ENCODE assay signal across 21 cellular contexts in the genomic region with DNA sequence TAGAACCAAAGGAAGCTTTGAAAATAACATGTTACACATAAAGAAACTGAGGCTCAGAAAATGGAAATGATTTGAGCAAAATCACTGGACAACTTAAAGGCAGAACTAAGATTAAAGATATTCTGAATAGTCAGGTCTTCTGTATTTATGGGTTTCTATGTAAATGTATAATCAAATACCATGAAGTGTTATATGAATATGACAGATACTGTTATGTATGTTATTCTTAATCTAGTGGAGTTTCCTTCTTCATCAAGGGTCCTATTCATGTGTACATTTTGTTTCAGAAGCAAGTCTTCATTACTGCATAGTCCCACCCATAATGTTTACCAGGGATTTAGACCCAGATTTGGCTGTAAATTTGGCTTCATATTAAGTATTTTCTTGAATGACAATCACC.
DNase-seq lines count a peak whose midpoint lies in the region; ATAC-seq and TF ChIP-seq lines count a peak whose summit lies in the region.
"Had no signal": no experiment of that assay in that cellular context is flagged by ENCODE, and none has a peak within 500 bp of the region (broad histone marks: within the 10 kb centered on the region; RNA-seq: fewer than 3 reads in every experiment).

No MANE protein-coding gene starts in this region.

- peaks cover 93% of the 10 kb centered on the region for H3K4me1 ChIP-seq in OCI-LY1 (ENCODE audit: insufficient read depth, low read length, severe bottlenecking)
- H3K4me1 ChIP-seq: BE2C, Caco-2 had no signal

- H3K4me3 Mint-ChIP-seq in activated T-cell treated with anti-CD3 and anti-CD28 coated beads, Interleukin-2, amount 50 U/mL, for 4 hours = no peak overlapping the region
- H3K4me3 Mint-ChIP-seq in activated naive CD8-positive, alpha-beta T cell treated with anti-CD3 and anti-CD28 coated beads, Interleukin-2, amount 50 U/mL, for 24 hours = no peak overlapping the region
- no peak overlapping the region for H3K4me3 Mint-ChIP-seq in naive thymus-derived CD8-positive, alpha-beta T cell
- H3K4me3 Mint-ChIP-seq: CD4-positive, alpha-beta T cell had no signal

- H3K27me3 ChIP-seq in OCI-LY1 (ENCODE audit: insufficient read depth, low read length) = no peaks in the 10 kb centered on the region

- TF ChIP-seq CTCF in OCI-LY1 (IDR thresholded peaks at IDR 0.05; ENCODE audit: low read length) = no peak

- POLR2A ChIA-PET in naive thymus-derived CD8-positive, alpha-beta T cell (lab: Charles Lee) = no interaction called here

- no peaks in the 10 kb centered on the region for H3K27me3 Mint-ChIP-seq in activated T-cell treated with anti-CD3 and anti-CD28 coated beads, Interleukin-2, amount 50 U/mL, for 4 hours (ENCODE audit: low read depth)
- no peaks in the 10 kb centered on the region for H3K27me3 Mint-ChIP-seq in activated naive CD8-positive, alpha-beta T cell treated with anti-CD3 and anti-CD28 coated beads, Interleukin-2, amount 50 U/mL, for 24 hours
- no peaks in the 10 kb centered on the region for H3K27me3 Mint-ChIP-seq in naive thymus-derived CD8-positive, alpha-beta T cell
- H3K27me3 Mint-ChIP-seq: CD4-positive, alpha-beta T cell had no signal

- H3K27ac ChIP-seq in OCI-LY1 (ENCODE audit: low read depth, low read length, poor library complexity, severe bottlenecking) = peak overlapping the region; percentile 90
- H3K27ac ChIP-seq: KMS-11 had no signal

- H3K9me3 ChIP-seq in OCI-LY1 (ENCODE audit: low read length) = no peaks in the 10 kb centered on the region
- H3K9me3 ChIP-seq: BE2C, Caco-2 had no signal

- peak; percentile 52 for ATAC-seq in activated T-cell treated with anti-CD3 and anti-CD28 coated beads, Interleukin-2, amount 50 U/mL, for 4 hours
- peak; percentile 3 for ATAC-seq in activated naive CD8-positive, alpha-beta T cell treated with anti-CD3 and anti-CD28 coated beads, Interleukin-2, amount 50 U/mL, for 24 hours
- peak; percentile 19 for ATAC-seq in stimulated activated naive CD8-positive, alpha-beta T cell treated with anti-CD3 and anti-CD28 coated beads, Interleukin-15, Interleukin-2, amounts not matched to agents 100 U/mL and 50 U/mL, for 24 hours
- ATAC-seq in GM18505 (IDR thresholded peaks at IDR 0.05; ENCODE audit: unreplicated experiment) = no peak
- ATAC-seq in GM18909 (IDR thresholded peaks at IDR 0.05; ENCODE audit: poor library complexity, unreplicated experiment) = no peak
- no peak for ATAC-seq in naive thymus-derived CD8-positive, alpha-beta T cell
- ATAC-seq: HCT116, Panc1 had no signal

- no peaks in the 10 kb centered on the region for H3K9me2 ChIP-seq in OCI-LY1 (ENCODE audit: low read depth, low read length)

- no peaks in the 10 kb centered on the region; the same call in 1 of the 2 replicates for H3K36me3 ChIP-seq in OCI-LY1 (ENCODE audit: insufficient read depth, low read length)
- H3K36me3 ChIP-seq: BE2C had no signal

- peak overlapping the region; percentile 63 for H3K27ac Mint-ChIP-seq in activated naive CD8-positive, alpha-beta T cell treated with anti-CD3 and anti-CD28 coated beads, Interleukin-2, amount 50 U/mL, for 24 hours
- H3K27ac Mint-ChIP-seq in naive thymus-derived CD8-positive, alpha-beta T cell = peak overlapping the region in 1 of 10 donors; percentile 1
- H3K27ac Mint-ChIP-seq: CD4-positive, alpha-beta T cell had no signal

- no peak overlapping the region for H3K4me2 ChIP-seq in OCI-LY1 (ENCODE audit: low read length)
- H3K4me2 ChIP-seq: KMS-11 had no signal

- no peaks in the 10 kb centered on the region for H3K79me2 ChIP-seq in OCI-LY1 (ENCODE audit: insufficient read depth, low read length)

- no peaks in the 10 kb centered on the region for H4K20me1 ChIP-seq in OCI-LY1 (ENCODE audit: insufficient read depth, low read length)

- no peak for TF ChIP-seq POLR2A in GM18505 (IDR thresholded peaks at IDR 0.05; ENCODE audit: borderline replicate concordance, extremely low read depth, insufficient read depth, insufficient read length)

- peaks cover 14% of the 10 kb centered on the region for H3K36me3 Mint-ChIP-seq in activated T-cell treated with anti-CD3 and anti-CD28 coated beads, Interleukin-2, amount 50 U/mL, for 4 hours (ENCODE audit: insufficient read depth)
- no peaks in the 10 kb centered on the region for H3K36me3 Mint-ChIP-seq in activated naive CD8-positive, alpha-beta T cell treated with anti-CD3 and anti-CD28 coated beads, Interleukin-2, amount 50 U/mL, for 24 hours (ENCODE audit: low read depth)
- no peaks in the 10 kb centered on the region for H3K36me3 Mint-ChIP-seq in naive thymus-derived CD8-positive, alpha-beta T cell

- DNase-seq in activated T-cell treated with anti-CD3 and anti-CD28 coated beads, Interleukin-2, amount 50 U/mL, for 4 hours = no peak
- DNase-seq in activated T-cell treated with anti-CD3 and anti-CD28 coated beads for 4 hours = no peak
- no peak for DNase-seq in activated naive CD8-positive, alpha-beta T cell treated with anti-CD3 and anti-CD28 coated beads, Interleukin-2, amount 50 U/mL, for 24 hours
- no peak for DNase-seq in stimulated activated naive CD8-positive, alpha-beta T cell treated with anti-CD3 and anti-CD28 coated beads, Interleukin-15, Interleukin-2, amounts not matched to agents 100 U/mL and 50 U/mL, for 24 hours
- no peak for DNase-seq in naive thymus-derived CD8-positive, alpha-beta T cell
- DNase-seq: BE2C; Caco-2; CD4-positive, alpha-beta T cell; IMR-90; NCI-H1105; NCI-H146; NCI-H2029 treated with DMSO at 0.1 percent for 48 hours; NCI-H226; NCI-H510A treated with DMSO at 0.1 percent for 48 hours; NCI-H748 treated with DMSO at 0.1 percent for 48 hours had no signal

- H2AFZ ChIP-seq in OCI-LY1 (ENCODE audit: low read length) = no peak overlapping the region

- H3K9ac ChIP-seq in OCI-LY1 (ENCODE audit: low read length) = no peak overlapping the region
- H3K9ac ChIP-seq: KMS-11 had no signal

- peaks cover 25% of the 10 kb centered on the region for H3K4me1 Mint-ChIP-seq in activated T-cell treated with anti-CD3 and anti-CD28 coated beads, Interleukin-2, amount 50 U/mL, for 4 hours (ENCODE audit: low read depth)
- H3K4me1 Mint-ChIP-seq in activated naive CD8-positive, alpha-beta T cell treated with anti-CD3 and anti-CD28 coated beads, Interleukin-2, amount 50 U/mL, for 24 hours = peaks cover 42% of the 10 kb centered on the region
- peaks cover 0 to 13% (median 1%) of the 10 kb centered on the region in 4 donors for H3K4me1 Mint-ChIP-seq in naive thymus-derived CD8-positive, alpha-beta T cell

- no peaks in the 10 kb centered on the region for H3F3A ChIP-seq in OCI-LY1 (ENCODE audit: insufficient read depth, low read length)

- H3K9me3 Mint-ChIP-seq in activated T-cell treated with anti-CD3 and anti-CD28 coated beads, Interleukin-2, amount 50 U/mL, for 4 hours = no peaks in the 10 kb centered on the region
- no peaks in the 10 kb centered on the region for H3K9me3 Mint-ChIP-seq in activated naive CD8-positive, alpha-beta T cell treated with anti-CD3 and anti-CD28 coated beads, Interleukin-2, amount 50 U/mL, for 24 hours
- H3K9me3 Mint-ChIP-seq in naive thymus-derived CD8-positive, alpha-beta T cell = no peaks in the 10 kb centered on the region
- H3K9me3 Mint-ChIP-seq: CD4-positive, alpha-beta T cell had no signal

- H3K4me3 ChIP-seq in OCI-LY1 (ENCODE audit: low read depth, low read length, poor library complexity, severe bottlenecking) = no peak overlapping the region

Comparison
In these comparisons a context has a peak if more than half of its experiments do, and no peak if none do; other contexts are left out.
1. ATAC-seq: peak in activated T-cell treated with anti-CD3 and anti-CD28 coated beads, Interleukin-2, amount 50 U/mL, for 4 hours (2 of 2), activated naive CD8-positive, alpha-beta T cell treated with anti-CD3 and anti-CD28 coated beads, Interleukin-2, amount 50 U/mL, for 24 hours (single experiment) and stimulated activated naive CD8-positive, alpha-beta T cell treated with anti-CD3 and anti-CD28 coated beads, Interleukin-15, Interleukin-2, amounts not matched to agents 100 U/mL and 50 U/mL, for 24 hours (single experiment); none in GM18505 (single experiment), GM18909 (single experiment) and naive thymus-derived CD8-positive, alpha-beta T cell (0 of 2).